ENCODE assay signal across 9 cellular contexts in the genomic region with DNA sequence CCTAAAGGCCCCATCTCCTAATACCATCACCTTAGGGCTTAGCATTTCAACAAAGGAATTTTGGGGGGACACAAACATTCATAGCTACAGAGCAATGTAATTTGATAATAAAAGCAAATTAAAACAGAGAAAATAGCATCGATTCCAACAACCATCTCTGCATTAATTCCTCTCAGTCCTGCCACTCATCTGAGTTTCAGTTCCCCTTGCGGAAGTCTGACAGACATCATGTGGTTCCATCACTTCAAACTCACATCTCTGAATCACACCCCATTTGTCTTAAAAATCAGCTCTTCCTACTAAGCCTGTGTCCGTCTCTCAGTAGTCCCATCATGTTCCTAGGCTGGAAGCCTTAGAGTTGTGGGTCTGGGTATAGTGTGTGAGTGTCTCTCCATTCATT. TPM values are rescaled to one million over a fixed set of nuclear protein-coding genes. Genes with fewer than 3 reads are reported as not detected.
DNase-seq lines count a peak whose midpoint lies in the region; ATAC-seq and TF ChIP-seq lines count a peak whose summit lies in the region.
"Had no signal": no experiment of that assay in that cellular context is flagged by ENCODE, and none has a peak within 500 bp of the region (broad histone marks: within the 10 kb centered on the region; RNA-seq: fewer than 3 reads in every experiment).

No MANE protein-coding gene starts in this region.

- no peaks in the 10 kb centered on the region for H3K27me3 Mint-ChIP-seq in osteocyte (ENCODE audit: unreplicated experiment)
- no peaks in the 10 kb centered on the region; the same call in 1 of the 2 replicates for H3K27me3 Mint-ChIP-seq in HFFc6 (ENCODE audit: insufficient read depth)

- DNase-seq in osteocyte (ENCODE audit: extremely low spot score, unreplicated experiment), result no peak
- DNase-seq in HFFc6, result no peak
- DNase-seq in stimulated activated CD4-positive, alpha-beta T cell treated with anti-CD3 and anti-CD28 coated beads, Interleukin-1b, Interleukin-23, amount 100 ng/mL, for 48 hours, result no peak
- DNase-seq in AML-193 (lab: John Stamatoyannopoulos, UW), result no peak
- no peak for DNase-seq in stimulated activated CD4-positive, alpha-beta T cell treated with anti-CD3 and anti-CD28 coated beads, Interleukin-2, amount 100 ng/mL, for 48 hours
- DNase-seq: activated CD4-positive, alpha-beta T cell treated with anti-CD3 and anti-CD28 coated beads, Interleukin-2, amount 50 U/mL, for 1 hour had no signal

- peaks cover 30% of the 10 kb centered on the region for H3K4me1 Mint-ChIP-seq in osteocyte (ENCODE audit: unreplicated experiment)
- H3K4me1 Mint-ChIP-seq in HFFc6 (ENCODE audit: low read depth), result peaks cover 29% of the 10 kb centered on the region

- H3K9me3 Mint-ChIP-seq in osteocyte (ENCODE audit: unreplicated experiment), result no peaks in the 10 kb centered on the region
- no peaks in the 10 kb centered on the region for H3K9me3 Mint-ChIP-seq in HFFc6

- H3K36me3 Mint-ChIP-seq in osteocyte (ENCODE audit: unreplicated experiment) (peaks cover 26% of the 10 kb centered on the region), HFFc6 (ENCODE audit: low read depth) (peaks cover 12% of the 10 kb centered on the region)

- H3K27ac Mint-ChIP-seq in osteocyte (ENCODE audit: unreplicated experiment) (peak overlapping the region; percentile 54), HFFc6 (no peak overlapping the region)

- H3K4me3 Mint-ChIP-seq in osteocyte (ENCODE audit: unreplicated experiment) (no peak overlapping the region), HFFc6 (no peak overlapping the region)

- no peak for TF ChIP-seq CTCF in osteocyte (IDR thresholded peaks at IDR 0.05)
- TF ChIP-seq CTCF in HFFc6 (IDR thresholded peaks at IDR 0.05), result no peak

- peak; percentile 52 for ATAC-seq in GM18909 (IDR thresholded peaks at IDR 0.05; ENCODE audit: poor library complexity, unreplicated experiment)
- peak; percentile 39 for ATAC-seq in HG02642 (IDR thresholded peaks at IDR 0.05; ENCODE audit: poor library complexity, unreplicated experiment)
- peak; percentile 47 for ATAC-seq in HG03571 (IDR thresholded peaks at IDR 0.05; ENCODE audit: unreplicated experiment)

RNA-seq across cellular contexts. Expression of a gene that starts 3.6 kb away (rescaled TPM):
- total RNA-seq in osteocyte, result 25.7 and 26.1 TPM in 2 replicates
- 10 to 100 TPM in 3 of 6 experiments, 1 to 10 TPM in 3; 9.2 to 13.6 (median 10.0) TPM for total RNA-seq in HFFc6 (2021; fragmentation: NEBNext Ultra II Directional; extraction: Animal tissue kit (Norgen Biotek cat#: 25700))

RNA-seq across cellular contexts. Expression of a gene that starts 20.2 kb away (rescaled TPM):
- 177 and 184 TPM in 2 replicates for total RNA-seq in osteocyte
- total RNA-seq in HFFc6 (2021; fragmentation: NEBNext Ultra II Directional; extraction: Animal tissue kit (Norgen Biotek cat#: 25700)), result 100 to 1,000 TPM; 176 to 254 (median 205) TPM

RNA-seq across cellular contexts. Expression of a gene that starts 35.7 kb away (rescaled TPM):
- total RNA-seq in osteocyte, result 53.3 and 56.6 TPM in 2 replicates
- total RNA-seq in HFFc6 (2021; fragmentation: NEBNext Ultra II Directional; extraction: Animal tissue kit (Norgen Biotek cat#: 25700)), result under 1 TPM; 0.50 to 0.99 (median 0.58) TPM

Comparison
In these comparisons a context has a peak if more than half of its experiments do, and no peak if none do; other contexts are left out.
1. RNA of a gene that starts 35.7 kb away (total RNA-seq): 53.3 to 56.6 TPM in osteocyte; 0.50 to 0.99 TPM in HFFc6; every median in the first group is over 10 times any median in the second.
2. Peak in every context shown above with its lines, with median percentiles within 50 percentile points of each other: ATAC-seq.